8 cellular contexts compared by ENCODE assay signal in genomic region chr2:241844066-241844728, GRCh38. TPM values are rescaled to one million over a fixed set of nuclear protein-coding genes. Genes with fewer than 3 reads are reported as not detected.
DNase-seq lines count a peak whose midpoint lies in the region; ATAC-seq and TF ChIP-seq lines count a peak whose summit lies in the region.

No MANE protein-coding gene starts in this region.

- H4K20me1 ChIP-seq in IMR-90 (ENCODE audit: insufficient read depth, low read length) = no peaks in the 10 kb centered on the region

- DNase-seq in IMR-90 = peak; percentile 22
- DNase-seq in activated CD4-positive, alpha-beta T cell treated with anti-CD3 and anti-CD28 coated beads, Interleukin-2, amount 10 ng/mL, durations not matched to agents 7 days and 5 days = peak; percentile 74
- DNase-seq in dorsolateral prefrontal cortex = peak in 3 of 10 donors; percentile 41 to 65 (median 61)
- peak; percentile 69 to 71 for DNase-seq in memory B cell (ENCODE audit: low spot score in 2 of 2)
- DNase-seq in stimulated activated CD8-positive, alpha-beta memory T cell treated with anti-CD3 and anti-CD28 coated beads, Interleukin-15, amount 100 ng/mL, for 4 hours (ENCODE audit: low read depth in 2 of 2) = peak; percentile 68 to 77
- DNase-seq in cortex of kidney (lab: John Stamatoyannopoulos, UW) = no peak

- H2BK15ac ChIP-seq in IMR-90 (ENCODE audit: low read depth, low read length) = no peak overlapping the region

- H2BK5ac ChIP-seq in IMR-90 (ENCODE audit: low read depth, low read length, poor library complexity, severe bottlenecking) = no peak overlapping the region

- no peaks in the 10 kb centered on the region for H3K79me1 ChIP-seq in IMR-90 (ENCODE audit: low read depth in 1 of 2, low read length in 2 of 2)

- WGBS in IMR-90 (ENCODE audit: extremely low coverage in 2 of 2, insufficient read length in 1 of 2), 2 experiments = 1% methylated on average over 52 of the region's 65 CpGs; no CpG with 5 or more reads in 1 of the 2 experiments

- H3K4me2 ChIP-seq in IMR-90 (ENCODE audit: low read depth, low read length) = peak overlapping the region; percentile 40

- H2AFZ ChIP-seq in IMR-90 (replicated peaks; ENCODE audit: low read length, poor library complexity) = peak overlapping the region; percentile 85

- no peak overlapping the region for H3K18ac ChIP-seq in IMR-90 (ENCODE audit: low read depth, low read length)

- 0 out of 2 replicates have a peak overlapping the region, but pooled peaks have one; percentile 5 for H3K9ac ChIP-seq in IMR-90 (ENCODE audit: low read depth, low read length)

- peak overlapping the region; percentile 26; the same call in 1 of the 2 replicates for H3K27ac ChIP-seq in C4-2B
- H3K27ac ChIP-seq in IMR-90 (ENCODE audit: insufficient read depth, low read length) = no peak overlapping the region
- H3K27ac ChIP-seq in dorsolateral prefrontal cortex = peak overlapping the region in 4 of 59 donors; percentile 22 to 56 (median 26)

- no peak; the same call in 1 of the 2 replicates for TF ChIP-seq CTCF in C4-2B (conservative IDR thresholded peaks at IDR 0.05)
- TF ChIP-seq CTCF in IMR-90 (conservative IDR thresholded peaks at IDR 0.05; ENCODE audit: low read depth, low read length) = peak; percentile 26; the same call in 1 of the 2 replicates
- no peak for TF ChIP-seq CTCF in dorsolateral prefrontal cortex (IDR thresholded peaks at IDR 0.05 in 54 of 56, conservative IDR thresholded peaks at IDR 0.05 in 2 of 56; ENCODE audit: low read depth in 1 of 56, partially characterized antibody in 56 of 56)

- CTCF ChIA-PET in IMR-90 (lab: Yijun Ruan, JAX) = no interaction called here
- CTCF ChIA-PET in activated CD4-positive, alpha-beta T cell treated with anti-CD3 and anti-CD28 coated beads, Interleukin-2, amount 10 ng/mL, durations not matched to agents 7 days and 5 days (lab: Charles Lee) = interaction anchor here (0.6 to 1.3 kb wide), 5 partner anchors 16 to 695 kb away, joined by 3 to 10 read pairs (median 3); partner anchors contain the start of genes ING5 and PASK

- POLR2A ChIA-PET in IMR-90 (lab: Charles Lee; ENCODE audit: unreplicated experiment) = no interaction called here
- POLR2A ChIA-PET in activated CD4-positive, alpha-beta T cell treated with anti-CD3 and anti-CD28 coated beads, Interleukin-2, amount 10 ng/mL, durations not matched to agents 7 days and 5 days (lab: Charles Lee) = no interaction called here

- H3K4me3 Mint-ChIP-seq in activated CD4-positive, alpha-beta T cell treated with anti-CD3 and anti-CD28 coated beads, Interleukin-2, amount 10 ng/mL, durations not matched to agents 7 days and 5 days = peak overlapping the region; percentile 65
- peak overlapping the region; percentile 81 for H3K4me3 Mint-ChIP-seq in memory B cell

- H3K27me3 ChIP-seq in IMR-90 (ENCODE audit: control insufficient read depth, insufficient read depth, low read length) (peaks cover 10% of the 10 kb centered on the region), dorsolateral prefrontal cortex (peaks cover 0 to 19% (median 4%) of the 10 kb centered on the region in 45 donors)

- no peak overlapping the region for H3K56ac ChIP-seq in IMR-90 (ENCODE audit: extremely low read depth, insufficient read depth, low read length)

- H3K4ac ChIP-seq in IMR-90 (ENCODE audit: low read depth, low read length) = no peak overlapping the region

- no peak overlapping the region for H4K8ac ChIP-seq in IMR-90 (ENCODE audit: low read depth in 2 of 2, low read length in 2 of 2)

- H3K36me3 Mint-ChIP-seq in activated CD4-positive, alpha-beta T cell treated with anti-CD3 and anti-CD28 coated beads, Interleukin-2, amount 10 ng/mL, durations not matched to agents 7 days and 5 days (ENCODE audit: low read depth) = no peaks in the 10 kb centered on the region
- H3K36me3 Mint-ChIP-seq in memory B cell = no peaks in the 10 kb centered on the region

- intact Hi-C loops in IMR-90 (cut with micrococcal nuclease) = no loop called here
- intact Hi-C loops in dorsolateral prefrontal cortex (cut with DNase I) = no loop called here

- no peak overlapping the region for H2BK120ac ChIP-seq in IMR-90 (ENCODE audit: low read depth, low read length)

- dilution Hi-C loops in IMR-90 (cut with HindIII; ENCODE audit: low sequenced_read_pairs, unreplicated experiment) = no loop called here

- no peak overlapping the region for H4K91ac ChIP-seq in IMR-90 (ENCODE audit: insufficient read depth, low read depth, low read length)

- no peak for TF ChIP-seq POLR2A in IMR-90 (IDR thresholded peaks at IDR 0.05; ENCODE audit: low read depth, low read length)

- peak; percentile 71 for ATAC-seq in GM19452 (IDR thresholded peaks at IDR 0.05; ENCODE audit: unreplicated experiment)
- peak; percentile 95 for ATAC-seq in IMR-90 (ENCODE audit: low read depth)
- ATAC-seq in memory B cell (ENCODE audit: low read depth) = peak; percentile 91

- H3K27me3 Mint-ChIP-seq in activated CD4-positive, alpha-beta T cell treated with anti-CD3 and anti-CD28 coated beads, Interleukin-2, amount 10 ng/mL, durations not matched to agents 7 days and 5 days = peaks cover 9% of the 10 kb centered on the region
- H3K27me3 Mint-ChIP-seq in memory B cell = no peaks in the 10 kb centered on the region

- peaks cover 33% of the 10 kb centered on the region for H3K4me1 Mint-ChIP-seq in activated CD4-positive, alpha-beta T cell treated with anti-CD3 and anti-CD28 coated beads, Interleukin-2, amount 10 ng/mL, durations not matched to agents 7 days and 5 days
- H3K4me1 Mint-ChIP-seq in memory B cell = peaks cover 20% of the 10 kb centered on the region

- no peaks in the 10 kb centered on the region for H3K9me1 ChIP-seq in IMR-90 (ENCODE audit: insufficient read depth, low read length)

- no peaks in the 10 kb centered on the region for H3K9me3 Mint-ChIP-seq in activated CD4-positive, alpha-beta T cell treated with anti-CD3 and anti-CD28 coated beads, Interleukin-2, amount 10 ng/mL, durations not matched to agents 7 days and 5 days
- H3K9me3 Mint-ChIP-seq in memory B cell = no peaks in the 10 kb centered on the region

- no peak overlapping the region for H2AK5ac ChIP-seq in IMR-90 (ENCODE audit: low read depth, low read length)

- in situ Hi-C loops in IMR-90 (cut with MboI; ENCODE audit: low sequenced_read_pairs) = no loop called here

- no peak overlapping the region for H3K14ac ChIP-seq in IMR-90 (replicated peaks; ENCODE audit: low read depth, low read length)

- no peak for TF ChIP-seq RAD21 in IMR-90 (IDR thresholded peaks at IDR 0.05; ENCODE audit: low read length)

- no peaks in the 10 kb centered on the region for H3K9me3 ChIP-seq in IMR-90 (ENCODE audit: control insufficient read depth, insufficient read depth, low read length)

- peak overlapping the region; percentile 86 for H3K27ac Mint-ChIP-seq in activated CD4-positive, alpha-beta T cell treated with anti-CD3 and anti-CD28 coated beads, Interleukin-2, amount 10 ng/mL, durations not matched to agents 7 days and 5 days
- H3K27ac Mint-ChIP-seq in memory B cell = peak overlapping the region; percentile 76

- no peaks in the 10 kb centered on the region for H3K36me3 ChIP-seq in IMR-90 (ENCODE audit: control insufficient read depth, insufficient read depth, low read length)

- H4K5ac ChIP-seq in IMR-90 (ENCODE audit: low read depth, low read length) = no peak overlapping the region

- H3K23ac ChIP-seq in IMR-90 (ENCODE audit: low read depth, low read length) = no peak overlapping the region

- H3K4me3 ChIP-seq in IMR-90 (ENCODE audit: insufficient read depth, low read depth, low read length) = peak overlapping the region; percentile 11
- peak overlapping the region in 54 of 59 donors; percentile 13 to 64 (median 44) for H3K4me3 ChIP-seq in dorsolateral prefrontal cortex

- no peaks in the 10 kb centered on the region for H3K4me1 ChIP-seq in IMR-90 (ENCODE audit: control insufficient read depth, insufficient read depth, low read length)

- H2BK20ac ChIP-seq in IMR-90 (ENCODE audit: low read depth, low read length) = no peak overlapping the region

- no peak overlapping the region for H2AK9ac ChIP-seq in IMR-90 (replicated peaks; ENCODE audit: low read depth, low read length, poor library complexity)

- no TSS peak for BruUV-seq in IMR-90 (replicated peaks; lab: Mats Ljungman, UMichigan)

TF ChIP-seq in IMR-90, 13 proteins besides CTCF, POLR2A, EP300 and RAD21 (continues in another document):
- TF ChIP-seq RFX5 (IDR thresholded peaks at IDR 0.05; ENCODE audit: low read depth, low read length) = no peak
- TF ChIP-seq MAFK (IDR thresholded peaks at IDR 0.05; ENCODE audit: low read depth, low read length) = no peak
- TF ChIP-seq SMC3 (IDR thresholded peaks at IDR 0.05; ENCODE audit: low read depth, low read length) = no peak
- no peak for TF ChIP-seq NFE2L2 (IDR thresholded peaks at IDR 0.05; ENCODE audit: low read depth, low read length)

RNA-seq across cellular contexts. Expression of gene PDCD1, which starts 14.5 kb away (rescaled TPM):
- total RNA-seq in IMR-90 (2012; rRNA removed) (not detected in 2 replicates), dorsolateral prefrontal cortex (under 1 TPM in 5 of 120 experiments, not detected in 115; 0.24 to 0.59 (median 0.50) TPM)
- not detected in 2 replicates for polyA plus RNA-seq in IMR-90 (2012; rRNA removed)
- polyA plus RNA-seq in IMR-90 (2012; cell fraction: cytosol; rRNA removed) = not detected in 2 replicates
- not detected in 2 replicates for polyA plus RNA-seq in IMR-90 (2012; cell fraction: nucleus; rRNA removed; ENCODE audit: low replicate concordance)
- 1 to 10 TPM; 4.7 to 4.9 TPM for total RNA-seq in activated CD4-positive, alpha-beta T cell treated with anti-CD3 and anti-CD28 coated beads, Interleukin-2, amount 10 ng/mL, durations not matched to agents 7 days and 5 days

RNA-seq across cellular contexts. Expression of gene RTP5, which starts 25.3 kb away (rescaled TPM):
- total RNA-seq in IMR-90 (2012; rRNA removed) = not detected in 2 replicates
- polyA plus RNA-seq in IMR-90 (2012; rRNA removed) = not detected in 2 replicates
- not detected in 2 replicates for polyA plus RNA-seq in IMR-90 (2012; cell fraction: cytosol; rRNA removed)
- not detected in 2 replicates for polyA plus RNA-seq in IMR-90 (2012; cell fraction: nucleus; rRNA removed; ENCODE audit: low replicate concordance)
- not detected for total RNA-seq in activated CD4-positive, alpha-beta T cell treated with anti-CD3 and anti-CD28 coated beads, Interleukin-2, amount 10 ng/mL, durations not matched to agents 7 days and 5 days
- total RNA-seq in dorsolateral prefrontal cortex = 10 to 100 TPM in 54 of 120 experiments, 1 to 10 TPM in 66; 3.2 to 24.1 (median 9.7) TPM

RNA-seq across cellular contexts. Expression of gene NEU4, which starts 35.2 kb away (rescaled TPM):
- not detected in 2 replicates for total RNA-seq in IMR-90 (2012; rRNA removed)
- not detected in 2 replicates for polyA plus RNA-seq in IMR-90 (2012; rRNA removed)
- polyA plus RNA-seq in IMR-90 (2012; cell fraction: cytosol; rRNA removed) = not detected in 2 replicates
- polyA plus RNA-seq in IMR-90 (2012; cell fraction: nucleus; rRNA removed; ENCODE audit: low replicate concordance) = 0.07 TPM in 2 replicates
- total RNA-seq in activated CD4-positive, alpha-beta T cell treated with anti-CD3 and anti-CD28 coated beads, Interleukin-2, amount 10 ng/mL, durations not matched to agents 7 days and 5 days = under 1 TPM in 1 of 2 experiments, not detected in 1; 0.37 TPM
- 10 to 100 TPM in 67 of 120 experiments, 1 to 10 TPM in 53; 3.6 to 22.1 (median 10.4) TPM for total RNA-seq in dorsolateral prefrontal cortex
